13 cellular contexts compared by ENCODE assay signal in genomic region chr17:836154-836553, GRCh38. TPM values are rescaled to one million over a fixed set of nuclear protein-coding genes. Genes with fewer than 3 reads are reported as not detected.
A peak's percentile ranks its signal among the peaks of the same experiment; 100 is the strongest.
DNase-seq lines count a peak whose midpoint lies in the region; ATAC-seq, FAIRE-seq and TF ChIP-seq lines count a peak whose summit lies in the region.
"Had no signal": no experiment of that assay in that cellular context is flagged by ENCODE, and none has a peak within 500 bp of the region (broad histone marks: within the 10 kb centered on the region; RNA-seq: fewer than 3 reads in every experiment).

No MANE protein-coding gene starts in this region.

- TF ChIP-seq CTCF in fibroblast of mammary gland (conservative IDR thresholded peaks at IDR 0.05; ENCODE audit: control insufficient read depth, insufficient read depth, low read depth, low read length): no peak
- TF ChIP-seq CTCF in progenitor cell of endocrine pancreas (IDR thresholded peaks at IDR 0.05; ENCODE audit: unreplicated experiment): no peak

- peak; percentile 65 for FAIRE-seq in RCC 7860 (lab: Jason Lieb, UNC)
- FAIRE-seq: GM12891 had no signal

- no peak overlapping the region for H3K4me3 Mint-ChIP-seq in progenitor cell of endocrine pancreas (ENCODE audit: low read depth)
- H3K4me3 Mint-ChIP-seq: stimulated activated naive B cell treated with anti-CD40 and anti-IgM and Interleukin-4, amounts not matched to agents 10 μg/mL and 1 μg/mL and 100 μg/mL, for 72 hours had no signal

- peaks cover 3% of the 10 kb centered on the region for H3K9me3 Mint-ChIP-seq in progenitor cell of endocrine pancreas (ENCODE audit: low read depth)

- peaks cover 10% of the 10 kb centered on the region for H3K36me3 Mint-ChIP-seq in progenitor cell of endocrine pancreas (ENCODE audit: insufficient read depth)
- H3K36me3 Mint-ChIP-seq: stimulated activated naive B cell treated with anti-CD40 and anti-IgM and Interleukin-4, amounts not matched to agents 10 μg/mL and 1 μg/mL and 100 μg/mL, for 72 hours had no signal

- DNase-seq in EL: peak; percentile 87
- peak; percentile 57 for DNase-seq in RCC 7860 (ENCODE audit: low spot score)
- DNase-seq in fibroblast of mammary gland (ENCODE audit: low read depth): peak; percentile 96
- no peak for DNase-seq in progenitor cell of endocrine pancreas (ENCODE audit: low spot score, unreplicated experiment)
- no peak for DNase-seq in cerebellar cortex (ENCODE audit: low spot score)
- no peak for DNase-seq in HCEC 1CT
- DNase-seq: NCI-H1092 treated with DMSO at 0.1 percent for 48 hours; Right ventricle myocardium superior; stimulated activated CD4-positive, alpha-beta T cell treated with anti-CD3 and anti-CD28 coated beads, Interleukin-2, amount 100 ng/mL, for 24 hours; stimulated activated naive B cell treated with anti-CD40 and anti-IgM and Interleukin-4, amounts not matched to agents 10 μg/mL and 1 μg/mL and 100 μg/mL, for 72 hours had no signal

- H3K27ac Mint-ChIP-seq in progenitor cell of endocrine pancreas: peak overlapping the region; percentile 80
- H3K27ac Mint-ChIP-seq: stimulated activated naive B cell treated with anti-CD40 and anti-IgM and Interleukin-4, amounts not matched to agents 10 μg/mL and 1 μg/mL and 100 μg/mL, for 72 hours had no signal

- ATAC-seq in esophagus mucosa: no peak
- ATAC-seq in GM21723 (IDR thresholded peaks at IDR 0.05; ENCODE audit: unreplicated experiment): no peak
- ATAC-seq: stimulated activated naive B cell treated with anti-CD40 and anti-IgM and Interleukin-4, amounts not matched to agents 10 μg/mL and 1 μg/mL and 100 μg/mL, for 72 hours had no signal

- H3K27me3 Mint-ChIP-seq in progenitor cell of endocrine pancreas: no peaks in the 10 kb centered on the region

- no peaks in the 10 kb centered on the region for H3K4me1 Mint-ChIP-seq in progenitor cell of endocrine pancreas (ENCODE audit: low read depth)
- H3K4me1 Mint-ChIP-seq: stimulated activated naive B cell treated with anti-CD40 and anti-IgM and Interleukin-4, amounts not matched to agents 10 μg/mL and 1 μg/mL and 100 μg/mL, for 72 hours had no signal

- no peak overlapping the region for H3K4me3 ChIP-seq in fibroblast of mammary gland (ENCODE audit: control insufficient read depth, low read depth, low read length)

RNA-seq across cellular contexts. Expression of gene MRM3, which starts 54.0 kb away (rescaled TPM):
- total RNA-seq in progenitor cell of endocrine pancreas: 14.5 and 17.9 TPM in 2 replicates
- total RNA-seq in esophagus mucosa: 12.6 TPM

RNA-seq across cellular contexts. Expression of gene GLOD4, which starts 54.1 kb away (rescaled TPM):
- total RNA-seq in progenitor cell of endocrine pancreas: 79.9 and 109 TPM in 2 replicates
- total RNA-seq in esophagus mucosa: 48.8 TPM

Comparison
In these comparisons a context has a peak if more than half of its experiments do, and no peak if none do; other contexts are left out.
1. DNase-seq: peak in EL (single experiment), RCC 7860 (single experiment) and fibroblast of mammary gland (single experiment); none in progenitor cell of endocrine pancreas (single experiment), cerebellar cortex (single experiment) and HCEC 1CT (single experiment).